In the genomic region with DNA sequence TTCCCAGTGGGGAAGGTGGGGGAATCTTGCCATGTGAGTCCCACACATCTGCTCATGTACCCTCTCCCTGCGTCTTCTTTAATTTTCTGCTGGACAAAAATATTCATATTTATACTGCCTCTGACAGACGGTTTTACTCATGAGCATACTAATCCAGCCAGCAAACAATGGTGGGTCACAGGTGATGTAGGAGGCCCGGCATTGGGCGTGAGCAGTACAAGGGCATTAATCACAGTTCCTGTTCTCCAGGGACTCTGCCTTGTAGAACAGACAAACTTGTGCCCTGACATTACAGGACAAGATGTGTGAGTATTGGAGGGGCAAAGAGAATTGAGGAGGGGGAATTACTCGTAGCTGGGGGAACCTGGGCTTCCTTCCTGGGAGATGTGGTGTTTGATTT, we compare ENCODE assay signal across 27 cellular contexts. TPM values are rescaled to one million over a fixed set of nuclear protein-coding genes. Genes with fewer than 3 reads are reported as not detected.
"Had no signal": no experiment of that assay in that cellular context is flagged by ENCODE, and none has a peak within 500 bp of the region (broad histone marks: within the 10 kb centered on the region; RNA-seq: fewer than 3 reads in every experiment).

No MANE protein-coding gene starts in this region.

- H3K4me3 ChIP-seq: dorsolateral prefrontal cortex, esophagus squamous epithelium, heart right ventricle, left lung, neural progenitor cell, prostate gland, right atrium auricular region, smooth muscle cell, suprapubic skin, transverse colon had no signal

- H3K9ac ChIP-seq: neural progenitor cell had no signal

- H3K4me1 ChIP-seq: neural progenitor cell, prostate gland had no signal

- H2AFZ ChIP-seq: neural progenitor cell had no signal

- H3K27me3 ChIP-seq: dorsolateral prefrontal cortex, esophagus squamous epithelium, heart right ventricle, left lung, neural progenitor cell, right atrium auricular region, transverse colon had no signal

- H3K27ac ChIP-seq: dorsolateral prefrontal cortex, epithelial cell of prostate, esophagus squamous epithelium, heart right ventricle, left lung, neural progenitor cell, prostate gland, right atrium auricular region, suprapubic skin, transverse colon had no signal

- ATAC-seq: left cardiac atrium; left lung; naive thymus-derived CD4-positive, alpha-beta T cell; sciatic nerve; stimulated activated naive CD8-positive, alpha-beta T cell treated with anti-CD3 and anti-CD28 coated beads, Interleukin-15, amount 100 ng/mL, for 72 hours had no signal

- H3K4me2 ChIP-seq: neural progenitor cell, smooth muscle cell had no signal

- H3K9me3 ChIP-seq: esophagus squamous epithelium, heart right ventricle, left lung, prostate gland, right atrium auricular region, suprapubic skin, transverse colon had no signal

- DNase-seq: cortex of kidney; dorsolateral prefrontal cortex; effector CD4-positive, alpha-beta T cell; esophagus squamous epithelium; foreskin melanocyte; glutamatergic neuron; heart right ventricle; hippocampal formation; left cardiac atrium; left lung; midbrain; naive thymus-derived CD4-positive, alpha-beta T cell; nucleus accumbens; stimulated activated CD4-positive, alpha-beta T cell treated with anti-CD3 and anti-CD28 coated beads, Interleukin-12 subunit alpha, Interleukin-12 subunit beta, amount 100 ng/mL, for 4 hours; stimulated activated CD4-positive, alpha-beta T cell treated with anti-CD3 and anti-CD28 coated beads, Interleukin-1b, Interleukin-23, amount 100 ng/mL, for 48 hours; stimulated activated CD4-positive, alpha-beta T cell treated with anti-CD3 and anti-CD28 coated beads, Interleukin-4, amount 100 ng/mL, for 1 hour; stimulated activated CD8-positive, alpha-beta memory T cell treated with anti-CD3 and anti-CD28 coated beads, Interleukin-4, amount 100 ng/mL, for 48 hours; stimulated activated naive CD4-positive, alpha-beta T cell; stimulated activated naive CD8-positive, alpha-beta T cell treated with anti-CD3 and anti-CD28 coated beads, Interleukin-15, amount 100 ng/mL, for 72 hours; transverse colon had no signal

- H3K36me3 ChIP-seq: esophagus squamous epithelium, neural progenitor cell, prostate gland, right atrium auricular region, suprapubic skin, transverse colon had no signal

RNA-seq across cellular contexts. Expression of a gene that starts 25.0 kb away (rescaled TPM):
- polyA plus RNA-seq: naive thymus-derived CD4-positive, alpha-beta T cell had no signal
